ENCODE assay signal across 24 cellular contexts in the genomic region with DNA sequence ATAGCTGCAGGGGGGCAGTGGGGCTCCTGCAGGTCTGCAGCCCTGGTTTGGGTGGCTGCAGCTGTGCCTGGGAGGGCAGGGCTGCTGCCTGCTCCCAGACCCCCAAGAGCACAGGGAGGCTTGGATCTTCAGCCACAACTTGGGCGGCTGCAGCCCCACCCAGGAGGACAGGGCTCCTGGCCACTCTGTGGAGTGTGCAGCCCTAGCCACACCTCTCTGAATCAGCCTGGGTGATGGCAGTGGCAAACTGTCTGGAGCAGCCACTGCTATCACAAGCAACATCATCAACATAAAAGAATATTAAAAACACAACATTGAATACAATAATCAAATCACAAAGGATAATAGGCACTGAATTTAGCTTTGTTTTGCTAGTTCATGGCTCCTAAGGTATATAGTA.
"Had no signal": no experiment of that assay in that cellular context is flagged by ENCODE, and none has a peak within 500 bp of the region (broad histone marks: within the 10 kb centered on the region; RNA-seq: fewer than 3 reads in every experiment).

No MANE protein-coding gene starts in this region.

- H3K27ac ChIP-seq: left lung, lower lobe of right lung, parathyroid adenoma, right atrium auricular region, right lobe of liver, suprapubic skin, thoracic aorta, tibial artery, uterus had no signal

- H3K9ac ChIP-seq: parathyroid adenoma had no signal

- H3K4me1 ChIP-seq: left lung, lower lobe of right lung, parathyroid adenoma, right atrium auricular region, right lobe of liver, suprapubic skin, tibial artery, uterus had no signal

- H3K27me3 Mint-ChIP-seq: natural killer cell treated with Interleukin-12 subunit alpha and Interleukin-12 subunit beta and Interleukin-15 and Interleukin-18, amount 100 ng/mL, for 72 hours; stimulated activated naive CD8-positive, alpha-beta T cell treated with anti-CD3 and anti-CD28 coated beads, Interleukin-15, Interleukin-2, amounts not matched to agents 100 ng/mL and 50 ng/mL, for 24 hours had no signal

- H3K36me3 Mint-ChIP-seq: immature natural killer cell; mesothelial cell of epicardium; natural killer cell treated with Interleukin-12 subunit alpha and Interleukin-12 subunit beta and Interleukin-15 and Interleukin-18, amount 100 ng/mL, for 72 hours had no signal

- H3K79me2 ChIP-seq: parathyroid adenoma had no signal

- H3K4me3 Mint-ChIP-seq: immature natural killer cell; mesothelial cell of epicardium; naive thymus-derived CD4-positive, alpha-beta T cell; natural killer cell treated with Interleukin-12 subunit alpha and Interleukin-12 subunit beta and Interleukin-15 and Interleukin-18, amount 100 ng/mL, for 72 hours; stimulated activated naive CD8-positive, alpha-beta T cell treated with anti-CD3 and anti-CD28 coated beads, Interleukin-15, Interleukin-2, amounts not matched to agents 100 ng/mL and 50 ng/mL, for 24 hours had no signal

- H3K27me3 ChIP-seq: left lung, right atrium auricular region, right lobe of liver, suprapubic skin, tibial artery, uterus had no signal

- H3K4me2 ChIP-seq: smooth muscle cell had no signal

- H3K27ac Mint-ChIP-seq: immature natural killer cell; mesothelial cell of epicardium; naive thymus-derived CD4-positive, alpha-beta T cell; natural killer cell treated with Interleukin-12 subunit alpha and Interleukin-12 subunit beta and Interleukin-15 and Interleukin-18, amount 100 ng/mL, for 72 hours; stimulated activated naive CD8-positive, alpha-beta T cell treated with anti-CD3 and anti-CD28 coated beads, Interleukin-15, Interleukin-2, amounts not matched to agents 100 ng/mL and 50 ng/mL, for 24 hours had no signal

- DNase-seq: hypothalamus; immature natural killer cell; left colon; lower lobe of right lung; mammary epithelial cell; mesenchymal stem cell; naive thymus-derived CD4-positive, alpha-beta T cell; nucleus accumbens; right lobe of liver; stimulated activated CD4-positive, alpha-beta T cell treated with anti-CD3 and anti-CD28 coated beads, Interleukin-2, amount 100 ng/mL, for 24 hours; stimulated activated CD4-positive, alpha-beta T cell treated with anti-CD3 and anti-CD28 coated beads, Interleukin-4, amount 100 ng/mL, for 1 hour; stimulated activated naive CD4-positive, alpha-beta T cell; tibial artery; trophoblast cell; uterus had no signal

- ATAC-seq: left colon; left lung; naive thymus-derived CD4-positive, alpha-beta T cell; natural killer cell treated with Interleukin-12 subunit alpha and Interleukin-12 subunit beta and Interleukin-15 and Interleukin-18, amount 100 ng/mL, for 72 hours had no signal

- H3K4me1 Mint-ChIP-seq: immature natural killer cell; mesothelial cell of epicardium; naive thymus-derived CD4-positive, alpha-beta T cell had no signal

- H2AFZ ChIP-seq: parathyroid adenoma had no signal

- H3K4me3 ChIP-seq: left lung, lower lobe of right lung, right atrium auricular region, right lobe of liver, smooth muscle cell, suprapubic skin, thoracic aorta, tibial artery, uterus had no signal

- H3K9me3 ChIP-seq: left lung, lower lobe of right lung, right atrium auricular region, right lobe of liver, suprapubic skin, thoracic aorta, tibial artery, uterus had no signal

- H3K9me3 Mint-ChIP-seq: stimulated activated naive CD8-positive, alpha-beta T cell treated with anti-CD3 and anti-CD28 coated beads, Interleukin-15, Interleukin-2, amounts not matched to agents 100 ng/mL and 50 ng/mL, for 24 hours had no signal

- H3K36me3 ChIP-seq: left lung, lower lobe of right lung, right atrium auricular region, right lobe of liver, suprapubic skin, thoracic aorta, tibial artery, uterus had no signal
